8 cellular contexts compared by ENCODE assay signal in genomic region chr18:55588001-55588875, GRCh38. TPM values are rescaled to one million over a fixed set of nuclear protein-coding genes. Genes with fewer than 3 reads are reported as not detected.
DNase-seq lines count a peak whose midpoint lies in the region; TF ChIP-seq lines count a peak whose summit lies in the region.

Gene TCF4 (minus strand): TSS chr18:55588192. CDS start chr18:55587116, 1,076 bp downstream.

- no peak for TF ChIP-seq CTCF in smooth muscle cell (IDR thresholded peaks at IDR 0.05; ENCODE audit: borderline replicate concordance, insufficient read depth, poor library complexity, severe bottlenecking)

- H3K4me2 ChIP-seq in smooth muscle cell, result peak within 1 kb of the TSS; percentile 95

- peaks cover 54% of the 10 kb centered on the region for H3K79me2 ChIP-seq in smooth muscle cell (ENCODE audit: low read depth)

- H3K4me3 ChIP-seq in duodenal mucosa (ENCODE audit: low read depth in 1 of 2, low read length in 2 of 2), result peak within 1 kb of the TSS; percentile 63 to 75
- H3K4me3 ChIP-seq in smooth muscle cell, result peak within 1 kb of the TSS; percentile 86

- peak within 1 kb of the TSS in 1 of 2 donors; percentile 39 for H3K9ac ChIP-seq in duodenal mucosa (ENCODE audit: low read depth in 1 of 2, low read length in 2 of 2)
- H3K9ac ChIP-seq in smooth muscle cell (ENCODE audit: low read depth), result peak within 1 kb of the TSS; percentile 78

- H3F3A ChIP-seq in smooth muscle cell (ENCODE audit: low read depth), result peaks cover 4% of the 10 kb centered on the region

- no peaks in the 10 kb centered on the region for H4K20me1 ChIP-seq in smooth muscle cell (ENCODE audit: low read depth)

- H3K27ac ChIP-seq in duodenal mucosa (ENCODE audit: low read depth, low read length) (peak within 1 kb of the TSS; percentile 50), smooth muscle cell (ENCODE audit: low read depth) (peak within 1 kb of the TSS; percentile 79)

- H3K9me3 ChIP-seq in duodenal mucosa (ENCODE audit: control insufficient read depth in 1 of 2, low read length in 2 of 2) (no peaks in the 10 kb centered on the region), smooth muscle cell (replicated peaks; ENCODE audit: low read depth) (no peaks in the 10 kb centered on the region)

- WGBS in smooth muscle cell (ENCODE audit: low lambda C conversion rate), result 1% methylated on average over 19 of the region's 67 CpGs

- H3K27me3 ChIP-seq in duodenal mucosa (ENCODE audit: control insufficient read depth in 1 of 2, insufficient read depth in 2 of 2, low read length in 2 of 2) (peaks cover 0 to 20% of the 10 kb centered on the region in 2 donors), smooth muscle cell (ENCODE audit: low read depth) (no peaks in the 10 kb centered on the region)

- H3K36me3 ChIP-seq in duodenal mucosa (ENCODE audit: control insufficient read depth in 1 of 2, insufficient read depth in 2 of 2, low read length in 2 of 2) (no peaks in the 10 kb centered on the region), smooth muscle cell (ENCODE audit: low read depth) (no peaks in the 10 kb centered on the region)

- H3K4me1 ChIP-seq in duodenal mucosa (ENCODE audit: control insufficient read depth in 1 of 2, insufficient read depth in 2 of 2, low read length in 2 of 2), result no peaks in the 10 kb centered on the region
- H3K4me1 ChIP-seq in smooth muscle cell (ENCODE audit: low read depth), result peaks cover 30% of the 10 kb centered on the region

- H2AFZ ChIP-seq in smooth muscle cell (ENCODE audit: low read depth), result peak within 1 kb of the TSS; percentile 88

- DNase-seq in NCI-H1694 treated with DMSO at 0.1 percent for 48 hours (lab: John Stamatoyannopoulos, UW) (peak; percentile 48), NCI-H1694 (lab: John Stamatoyannopoulos, UW) (no peak), NCI-H1092 (lab: John Stamatoyannopoulos, UW) (peak; percentile 53), T-helper 2 cell (peak in 3 of 5 experiments; percentile 6 to 50 (median 8)), kidney tubule cell (ENCODE audit: low spot score) (peak; percentile 43), smooth muscle cell (lab: John Stamatoyannopoulos, UW; ENCODE audit: unreplicated experiment) (peak; percentile 21)
- DNase-seq in activated CD4-positive, CD25-positive, alpha-beta regulatory T cell treated with anti-CD3 and anti-CD28 coated beads, Interleukin-2, amount 50 U/mL, for 72 hours, result no peak

RNA-seq across cellular contexts. Expression of gene TCF4, which starts in this region (rescaled TPM):
- total RNA-seq in smooth muscle cell, result 120 and 141 TPM in 2 replicates
- 105 and 154 TPM in 2 replicates for polyA plus RNA-seq in smooth muscle cell

Comparison
In these comparisons a context has a peak if more than half of its experiments do, and no peak if none do; other contexts are left out.
1. DNase-seq: peak in NCI-H1694 treated with DMSO at 0.1 percent for 48 hours (single experiment), NCI-H1092 (single experiment), T-helper 2 cell (3 of 5), kidney tubule cell (single experiment) and smooth muscle cell (single experiment); none in NCI-H1694 (single experiment) and activated CD4-positive, CD25-positive, alpha-beta regulatory T cell treated with anti-CD3 and anti-CD28 coated beads, Interleukin-2, amount 50 U/mL, for 72 hours (single experiment).